In genomic region chr2:126700073-126700581, GRCh38 we compare ENCODE assay signal across 16 cellular contexts. TPM values are rescaled to one million over a fixed set of nuclear protein-coding genes. Genes with fewer than 3 reads are reported as not detected.
DNase-seq lines count a peak whose midpoint lies in the region; ATAC-seq lines count a peak whose summit lies in the region.
"Had no signal": no experiment of that assay in that cellular context is flagged by ENCODE, and none has a peak within 500 bp of the region (broad histone marks: within the 10 kb centered on the region; RNA-seq: fewer than 3 reads in every experiment).

No MANE protein-coding gene starts in this region.

- no peaks in the 10 kb centered on the region for H3K27me3 Mint-ChIP-seq in activated T-helper 17 cell treated with anti-CD3 and anti-CD28 coated beads, Interleukin-2, amount 50 U/mL, for 72 hours

- intact Hi-C loops in left ventricle myocardium superior (cut with micrococcal nuclease) (no loop called here), sciatic nerve (cut with DNase I) (no loop called here)

- H3K9me3 Mint-ChIP-seq in activated T-helper 17 cell treated with anti-CD3 and anti-CD28 coated beads, Interleukin-2, amount 50 U/mL, for 72 hours, result no peaks in the 10 kb centered on the region

- no peak for ATAC-seq in activated T-helper 17 cell treated with anti-CD3 and anti-CD28 coated beads, Interleukin-2, amount 50 U/mL, for 72 hours (replicated peaks)
- ATAC-seq in left ventricle myocardium superior (peak; percentile 41), sciatic nerve (peak; percentile 50), HG02938 (IDR thresholded peaks at IDR 0.05; ENCODE audit: unreplicated experiment) (no peak)

- H3K36me3 Mint-ChIP-seq in activated T-helper 17 cell treated with anti-CD3 and anti-CD28 coated beads, Interleukin-2, amount 50 U/mL, for 72 hours (ENCODE audit: low read depth), result peaks cover 37% of the 10 kb centered on the region

- peaks cover 2% of the 10 kb centered on the region for H3K4me1 Mint-ChIP-seq in activated T-helper 17 cell treated with anti-CD3 and anti-CD28 coated beads, Interleukin-2, amount 50 U/mL, for 72 hours

- H3K27ac Mint-ChIP-seq in activated T-helper 17 cell treated with anti-CD3 and anti-CD28 coated beads, Interleukin-2, amount 50 U/mL, for 72 hours, result peak overlapping the region; percentile 9
- H3K27ac Mint-ChIP-seq: nephron progenitor cell had no signal

- DNase-seq in NCI-H2171 treated with DMSO at 0.1 percent for 48 hours (lab: John Stamatoyannopoulos, UW) (peak; percentile 25), NCI-H2171 (lab: John Stamatoyannopoulos, UW) (no peak), left ventricle myocardium superior (no peak), sciatic nerve (ENCODE audit: low spot score) (no peak), NCI-H2196 treated with DMSO at 0.1 percent for 48 hours (lab: John Stamatoyannopoulos, UW; ENCODE audit: unreplicated experiment) (no peak), HCEC 1CT (no peak)
- DNase-seq: activated effector memory CD4-positive, alpha-beta T cell treated with Interleukin-2 at 50 U/mL for 16 hours; kidney; NCI-H1048; NCI-H526 treated with DMSO at 0.1 percent for 48 hours; nephron progenitor cell; stimulated activated CD4-positive, alpha-beta T cell treated with anti-CD3 and anti-CD28 coated beads, Interleukin-12 subunit alpha, Interleukin-12 subunit beta, amount 100 ng/mL, for 4 hours; T-helper 9 cell; thyroid gland had no signal

- no peak overlapping the region for H3K4me3 Mint-ChIP-seq in activated T-helper 17 cell treated with anti-CD3 and anti-CD28 coated beads, Interleukin-2, amount 50 U/mL, for 72 hours
- H3K4me3 Mint-ChIP-seq: nephron progenitor cell had no signal

RNA-seq across cellular contexts. Expression of gene GYPC, which starts 44.2 kb away (rescaled TPM):
- 100 to 1,000 TPM; 115 to 123 TPM for total RNA-seq in activated T-helper 17 cell treated with anti-CD3 and anti-CD28 coated beads, Interleukin-2, amount 50 U/mL, for 72 hours
- total RNA-seq in left ventricle myocardium superior (114 TPM), sciatic nerve (89.2 TPM)

Comparison
In these comparisons a context has a peak if more than half of its experiments do, and no peak if none do; other contexts are left out.
1. ATAC-seq: peak in left ventricle myocardium superior (single experiment) and sciatic nerve (single experiment); none in activated T-helper 17 cell treated with anti-CD3 and anti-CD28 coated beads, Interleukin-2, amount 50 U/mL, for 72 hours (single experiment) and HG02938 (single experiment).